1 cellular context compared by ENCODE assay signal in genomic region chr6:141467881-141468280, GRCh38.
TF ChIP-seq lines count a peak whose summit lies in the region.

No MANE protein-coding gene starts in this region.

TF ChIP-seq in GM23338, 12 proteins besides CTCF, POLR2A, EP300 and RAD21 (continued from another document):
- TF ChIP-seq ZNF462 (CRISPR knock-in tag; IDR thresholded peaks at IDR 0.05), result no peak
- TF ChIP-seq NANOG (IDR thresholded peaks at IDR 0.05; ENCODE audit: borderline replicate concordance), result no peak
- no peak for TF ChIP-seq CREB1 (CRISPR knock-in tag; IDR thresholded peaks at IDR 0.05; ENCODE audit: low read depth)
- TF ChIP-seq JUNB (IDR thresholded peaks at IDR 0.05; ENCODE audit: unreplicated experiment), result no peak
